ENCODE assay signal across 13 cellular contexts in the genomic region with DNA sequence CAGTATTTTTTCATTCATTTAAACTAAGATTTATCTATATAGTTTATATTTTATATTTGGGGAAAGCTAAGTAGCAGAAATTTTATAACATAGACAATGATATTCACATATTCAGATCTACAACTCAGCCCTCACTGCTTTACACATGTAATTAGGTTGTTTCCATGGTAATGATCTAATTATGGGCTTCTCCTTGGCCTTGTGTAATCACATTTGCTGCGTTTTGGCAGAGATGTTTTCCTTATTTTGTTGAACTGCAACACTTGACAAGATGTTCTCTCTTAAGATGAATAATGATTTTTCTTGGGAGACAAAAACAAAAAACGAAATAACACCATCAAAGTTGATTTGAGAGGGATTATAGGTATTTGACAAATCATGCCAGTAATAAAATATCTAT.
DNase-seq lines count a peak whose midpoint lies in the region; ATAC-seq lines count a peak whose summit lies in the region.
"Had no signal": no experiment of that assay in that cellular context is flagged by ENCODE, and none has a peak within 500 bp of the region (broad histone marks: within the 10 kb centered on the region; RNA-seq: fewer than 3 reads in every experiment).

No MANE protein-coding gene starts in this region.

- H3K4me3 ChIP-seq in endocrine pancreas (ENCODE audit: control insufficient read depth, insufficient read depth, low read length): peak overlapping the region; percentile 15
- H3K4me3 ChIP-seq: esophagus squamous epithelium had no signal

- no peaks in the 10 kb centered on the region for H3K36me3 ChIP-seq in endocrine pancreas (ENCODE audit: control insufficient read depth, insufficient read depth, low read length)
- H3K36me3 ChIP-seq: esophagus squamous epithelium had no signal

- ATAC-seq in Right ventricle myocardium inferior (peak; percentile 24), left colon (no peak), GM18870 (IDR thresholded peaks at IDR 0.05; ENCODE audit: unreplicated experiment) (no peak)
- ATAC-seq: activated CD8-positive, alpha-beta memory T cell treated with anti-CD3 and anti-CD28 coated beads, Interleukin-2, amount 10 ng/mL, durations not matched to agents 7 days and 5 days had no signal

- intact Hi-C loops in Right ventricle myocardium inferior (cut with DNase I) (loop anchor here (5.0 kb wide), 1 partner anchor 49 kb away; no protein-coding TSS in a partner anchor), cardiac septum (cut with DNase I) (loop anchor here (10.0 kb wide), 2 partner anchors 52 to 482 kb away; no protein-coding TSS in a partner anchor), left colon (cut with DNase I, micrococcal nuclease) (no loop called here)

- H3K9me3 ChIP-seq in endocrine pancreas (ENCODE audit: control insufficient read depth, low read length): no peaks in the 10 kb centered on the region
- H3K9me3 ChIP-seq: esophagus squamous epithelium had no signal

- no peaks in the 10 kb centered on the region for H3K27me3 ChIP-seq in endocrine pancreas (ENCODE audit: control insufficient read depth, insufficient read depth, low read length)
- H3K27me3 ChIP-seq: esophagus squamous epithelium had no signal

- no peak overlapping the region for H3K9ac ChIP-seq in endocrine pancreas (ENCODE audit: control insufficient read depth, insufficient read depth, low read length)
- H3K9ac ChIP-seq: KMS-11 had no signal

- peaks cover 17% of the 10 kb centered on the region for H3K4me1 ChIP-seq in endocrine pancreas (ENCODE audit: control insufficient read depth, insufficient read depth, low read length)

- DNase-seq in Right ventricle myocardium inferior (ENCODE audit: missing footprints) (no peak), cardiac septum (ENCODE audit: low spot score) (no peak), NCI-H82 treated with DMSO at 0.1 percent for 48 hours (lab: John Stamatoyannopoulos, UW; ENCODE audit: unreplicated experiment) (peak; percentile 85), superior temporal gyrus (ENCODE audit: extremely low spot score) (peak; percentile 78), RKO (ENCODE audit: low spot score) (no peak), left colon (no peak)
- DNase-seq: ACHN; activated CD8-positive, alpha-beta memory T cell treated with anti-CD3 and anti-CD28 coated beads, Interleukin-2, amount 10 ng/mL, durations not matched to agents 7 days and 5 days; activated naive CD4-positive, alpha-beta T cell treated with anti-CD3 and anti-CD28 coated beads for 36 hours; esophagus squamous epithelium had no signal

Comparison
In these comparisons a context has a peak if more than half of its experiments do, and no peak if none do; other contexts are left out.
1. DNase-seq: peak in NCI-H82 treated with DMSO at 0.1 percent for 48 hours (single experiment) and superior temporal gyrus (single experiment); none in Right ventricle myocardium inferior (single experiment), cardiac septum (single experiment), RKO (single experiment) and left colon (0 of 2).
2. intact Hi-C loops: an anchor here in Right ventricle myocardium inferior (5.0 kb wide) and cardiac septum (10.0 kb wide); none called in left colon.